Comparison of ENCODE assay signal across 35 cellular contexts in the genomic region with DNA sequence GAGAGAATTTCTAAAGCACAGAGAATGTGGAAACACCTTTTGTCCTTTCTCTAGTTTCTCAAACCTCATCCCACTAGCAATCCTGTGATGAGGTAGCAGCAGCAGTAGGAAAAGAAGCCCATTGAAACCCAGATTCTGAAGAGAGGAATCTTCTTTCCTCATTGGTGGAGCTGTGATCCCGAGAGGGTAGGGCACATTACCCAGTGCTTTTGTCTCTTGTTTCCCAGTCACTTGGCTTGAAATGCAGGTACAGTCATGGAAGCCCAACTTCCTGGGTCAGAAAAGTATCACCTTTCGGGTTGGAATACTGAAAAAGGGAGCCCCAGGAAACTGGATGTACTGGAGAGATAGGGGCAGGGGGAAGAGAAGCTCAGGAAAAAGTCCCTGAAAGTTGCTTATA.
"Had no signal": no experiment of that assay in that cellular context is flagged by ENCODE, and none has a peak within 500 bp of the region (broad histone marks: within the 10 kb centered on the region; RNA-seq: fewer than 3 reads in every experiment).

No MANE protein-coding gene starts in this region.

- H3K4me3 ChIP-seq: ascending aorta, breast epithelium, cardiac muscle cell, colonic mucosa, heart left ventricle had no signal

- H3K27me3 ChIP-seq: ascending aorta, breast epithelium, cardiac muscle cell, colonic mucosa, heart left ventricle had no signal

- FAIRE-seq: frontal cortex had no signal

- H3K4me1 ChIP-seq: ascending aorta, breast epithelium, colonic mucosa, heart left ventricle had no signal

- H3K9me3 Mint-ChIP-seq: activated CD4-positive, alpha-beta memory T cell treated with anti-CD3 and anti-CD28 coated beads for 36 hours; activated naive CD4-positive, alpha-beta T cell treated with anti-CD3 and anti-CD28 coated beads, Interleukin-2, amount 10 ng/mL, durations not matched to agents 7 days and 5 days; activated T-helper 1 cell treated with anti-CD3 and anti-CD28 coated beads, Interleukin-12 subunit alpha, Interleukin-12 subunit beta, Interleukin-2, Interleukin-4 antibody, amounts not matched to agents 30 ng/mL and 10 ng/mL and 1 ng/mL, durations not matched to agents 14 hours and 24 hours and 36 hours; brain; endodermal cell; T-helper 2 cell treated with Interferon-gamma antibody and Interleukin-4, amounts not matched to agents 5 μg/mL and 100 μg/mL, for 36 hours had no signal

- H3K27ac ChIP-seq: ascending aorta, breast epithelium, cardiac muscle cell, colonic mucosa, heart left ventricle, WERI-Rb-1 had no signal

- H3K9me3 ChIP-seq: ascending aorta, breast epithelium, colonic mucosa, heart left ventricle had no signal

- DNase-seq: activated CD4-positive, alpha-beta memory T cell treated with anti-CD3 and anti-CD28 coated beads for 36 hours; activated CD4-positive, alpha-beta T cell treated with anti-CD3 and anti-CD28 coated beads for 36 hours; activated CD4-positive, alpha-beta T cell treated with anti-CD3 and anti-CD28 coated beads, Interleukin-2, amount 10 ng/mL, durations not matched to agents 24 days and 14 days; activated CD4-positive, CD25-positive, alpha-beta regulatory T cell; activated CD4-positive, CD25-positive, alpha-beta regulatory T cell treated with anti-CD3 and anti-CD28 coated beads, Interleukin-2, amount 50 U/mL, for 72 hours; activated CD8-positive, alpha-beta memory T cell treated with anti-CD3 and anti-CD28 coated beads, Interleukin-2, amount 10 ng/mL, durations not matched to agents 7 days and 5 days; activated CD8-positive, alpha-beta memory T cell treated with anti-CD3 and anti-CD28 coated beads, Interleukin-2, amount 50 U/mL, for 4 hours; activated CD8-positive, alpha-beta T cell treated with anti-CD3 and anti-CD28 coated beads, Interleukin-2, amount 10 ng/mL, durations not matched to agents 7 days and 5 days; activated effector memory CD4-positive, alpha-beta T cell treated with anti-CD3 and anti-CD28 coated beads, Interleukin-2, amount 50 U/mL, for 16 hours; activated naive CD4-positive, alpha-beta T cell; activated naive CD4-positive, alpha-beta T cell treated with anti-CD3 and anti-CD28 coated beads, Interleukin-2, amount 10 ng/mL, durations not matched to agents 7 days and 5 days; activated naive CD8-positive, alpha-beta T cell treated with anti-CD3 and anti-CD28 coated beads, Interleukin-2, amount 10 ng/mL, durations not matched to agents 7 days and 5 days; activated T-cell treated with anti-CD3 and anti-CD28 coated beads, Interleukin-2, amount 50 U/mL, for 1 hour; activated T-cell treated with anti-CD3 and anti-CD28 coated beads, Interleukin-2, amount 50 U/mL, for 48 hours; central memory CD4-positive, alpha-beta T cell; cerebellar nuclear complex; colonic mucosa; effector memory CD4-positive, alpha-beta T cell; endodermal cell; foreskin fibroblast; glutamatergic neuron; heart left ventricle; T-helper 1 cell; T-helper 17 cell; T1000; WERI-Rb-1 had no signal

- H3K27me3 Mint-ChIP-seq: activated CD4-positive, alpha-beta memory T cell treated with anti-CD3 and anti-CD28 coated beads for 36 hours; activated CD4-positive, alpha-beta T cell treated with anti-CD3 and anti-CD28 coated beads for 36 hours; activated CD4-positive, alpha-beta T cell treated with anti-CD3 and anti-CD28 coated beads, Interleukin-2, amount 10 ng/mL, durations not matched to agents 24 days and 14 days; activated CD8-positive, alpha-beta memory T cell treated with anti-CD3 and anti-CD28 coated beads, Interleukin-2, amount 10 ng/mL, durations not matched to agents 7 days and 5 days; activated naive CD4-positive, alpha-beta T cell treated with anti-CD3 and anti-CD28 coated beads, Interleukin-2, amount 10 ng/mL, durations not matched to agents 7 days and 5 days; activated naive CD8-positive, alpha-beta T cell treated with anti-CD3 and anti-CD28 coated beads, Interleukin-2, amount 10 ng/mL, durations not matched to agents 7 days and 5 days; brain; T-helper 17 cell had no signal

- H3K4me1 Mint-ChIP-seq: activated CD4-positive, alpha-beta T cell treated with anti-CD3 and anti-CD28 coated beads for 36 hours; activated naive CD4-positive, alpha-beta T cell treated with anti-CD3 and anti-CD28 coated beads, Interleukin-2, amount 10 ng/mL, durations not matched to agents 7 days and 5 days; endodermal cell; T-helper 17 cell had no signal

- H3K36me3 ChIP-seq: ascending aorta, breast epithelium, cardiac muscle cell, colonic mucosa, heart left ventricle, WERI-Rb-1 had no signal

- H3K4me3 Mint-ChIP-seq: activated CD4-positive, alpha-beta memory T cell treated with anti-CD3 and anti-CD28 coated beads for 36 hours; activated CD4-positive, alpha-beta T cell treated with anti-CD3 and anti-CD28 coated beads for 36 hours; activated CD4-positive, alpha-beta T cell treated with anti-CD3 and anti-CD28 coated beads, Interleukin-2, amount 10 ng/mL, durations not matched to agents 24 days and 14 days; activated CD8-positive, alpha-beta memory T cell treated with anti-CD3 and anti-CD28 coated beads, Interleukin-2, amount 10 ng/mL, durations not matched to agents 7 days and 5 days; activated CD8-positive, alpha-beta T cell treated with anti-CD3 and anti-CD28 coated beads, Interleukin-2, amount 10 ng/mL, durations not matched to agents 7 days and 5 days; activated naive CD4-positive, alpha-beta T cell treated with anti-CD3 and anti-CD28 coated beads, Interleukin-2, amount 10 ng/mL, durations not matched to agents 7 days and 5 days; activated naive CD8-positive, alpha-beta T cell treated with anti-CD3 and anti-CD28 coated beads, Interleukin-2, amount 10 ng/mL, durations not matched to agents 7 days and 5 days; activated T-helper 1 cell treated with anti-CD3 and anti-CD28 coated beads, Interleukin-12 subunit alpha, Interleukin-12 subunit beta, Interleukin-2, Interleukin-4 antibody, amounts not matched to agents 30 ng/mL and 10 ng/mL and 1 ng/mL, durations not matched to agents 14 hours and 24 hours and 36 hours; brain; endodermal cell; T-helper 17 cell; T-helper 2 cell treated with Interferon-gamma antibody and Interleukin-4, amounts not matched to agents 5 μg/mL and 100 μg/mL, for 36 hours had no signal

- H3K27ac Mint-ChIP-seq: activated CD4-positive, alpha-beta memory T cell treated with anti-CD3 and anti-CD28 coated beads for 36 hours; activated CD4-positive, alpha-beta T cell treated with anti-CD3 and anti-CD28 coated beads for 36 hours; activated CD4-positive, alpha-beta T cell treated with anti-CD3 and anti-CD28 coated beads, Interleukin-2, amount 10 ng/mL, durations not matched to agents 24 days and 14 days; activated CD8-positive, alpha-beta memory T cell treated with anti-CD3 and anti-CD28 coated beads, Interleukin-2, amount 10 ng/mL, durations not matched to agents 7 days and 5 days; activated CD8-positive, alpha-beta T cell treated with anti-CD3 and anti-CD28 coated beads, Interleukin-2, amount 10 ng/mL, durations not matched to agents 7 days and 5 days; activated naive CD4-positive, alpha-beta T cell treated with anti-CD3 and anti-CD28 coated beads, Interleukin-2, amount 10 ng/mL, durations not matched to agents 7 days and 5 days; activated naive CD4-positive, alpha-beta T cell treated with anti-CD3 and anti-CD28 coated beads, Interleukin-2, amount 50 U/mL, for 72 hours; activated naive CD8-positive, alpha-beta T cell treated with anti-CD3 and anti-CD28 coated beads, Interleukin-2, amount 10 ng/mL, durations not matched to agents 7 days and 5 days; activated T-helper 1 cell treated with anti-CD3 and anti-CD28 coated beads, Interleukin-12 subunit alpha, Interleukin-12 subunit beta, Interleukin-2, Interleukin-4 antibody, amounts not matched to agents 30 ng/mL and 10 ng/mL and 1 ng/mL, durations not matched to agents 14 hours and 24 hours and 36 hours; activated T-helper 2 cell treated with anti-CD3 and anti-CD28 coated beads, Interferon-gamma antibody, Interleukin-2, Interleukin-4, amounts not matched to agents 10 μg/mL and 5 μg/mL and 100 μg/mL, durations not matched to agents 14 hours and 24 hours and 36 hours; brain; endodermal cell; T-helper 17 cell; T-helper 2 cell treated with Interferon-gamma antibody and Interleukin-4, amounts not matched to agents 5 μg/mL and 100 μg/mL, for 36 hours had no signal

- H3K36me3 Mint-ChIP-seq: activated CD4-positive, alpha-beta memory T cell treated with anti-CD3 and anti-CD28 coated beads for 36 hours; activated naive CD4-positive, alpha-beta T cell treated with anti-CD3 and anti-CD28 coated beads, Interleukin-2, amount 10 ng/mL, durations not matched to agents 7 days and 5 days; activated naive CD4-positive, alpha-beta T cell treated with anti-CD3 and anti-CD28 coated beads, Interleukin-2, amount 50 U/mL, for 72 hours; activated naive CD8-positive, alpha-beta T cell treated with anti-CD3 and anti-CD28 coated beads, Interleukin-2, amount 10 ng/mL, durations not matched to agents 7 days and 5 days; brain had no signal
